8 cellular contexts compared by ENCODE assay signal in the genomic region with DNA sequence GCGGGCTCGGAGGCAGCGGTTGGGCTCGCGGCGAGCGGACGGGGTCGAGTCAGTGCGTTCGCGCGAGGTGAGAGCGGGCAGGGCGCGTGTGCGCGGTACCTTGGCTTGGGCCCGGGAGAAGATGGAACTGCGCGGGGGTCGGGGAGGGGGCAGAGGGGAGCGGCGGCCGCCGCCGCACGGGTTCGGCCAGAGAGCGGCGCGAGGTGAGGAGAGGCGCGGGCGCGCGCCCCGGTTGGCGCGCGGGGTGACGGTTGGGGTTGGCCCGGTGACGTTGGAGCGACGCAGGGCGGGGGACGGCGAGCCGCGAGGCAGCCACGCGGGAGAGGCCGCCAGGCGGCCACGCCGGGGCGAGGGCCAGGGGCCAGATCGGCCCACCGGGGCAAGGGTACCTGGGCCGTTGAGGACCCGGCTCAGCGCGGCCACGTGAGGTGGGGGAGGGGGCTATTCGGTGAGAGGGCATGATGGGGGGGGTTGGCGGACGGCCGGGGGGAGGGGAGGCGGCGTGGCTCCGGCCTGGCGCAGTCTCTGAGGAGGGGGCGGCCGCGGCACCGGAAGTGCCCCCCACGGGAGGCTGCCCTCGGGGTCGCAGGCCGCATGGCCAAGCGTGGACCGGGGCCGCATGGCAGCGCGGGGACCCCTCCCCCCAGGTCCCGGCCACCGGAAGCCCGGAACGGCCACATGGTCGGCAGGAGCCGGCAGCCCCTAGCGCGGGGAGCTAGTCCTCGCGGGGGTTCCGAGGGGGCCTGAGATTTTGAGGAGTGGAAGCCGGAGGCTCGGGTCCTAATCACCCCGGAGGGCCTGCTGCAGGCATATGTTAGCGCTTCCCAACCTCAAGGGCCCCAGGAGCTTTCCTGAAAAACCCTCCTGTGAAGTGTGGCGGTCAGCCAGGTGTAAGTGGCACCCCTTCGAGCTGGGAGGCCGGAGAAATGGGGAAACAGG. TPM values are rescaled to one million over a fixed set of nuclear protein-coding genes. Genes with fewer than 3 reads are reported as not detected.
A peak's percentile ranks its signal among the peaks of the same experiment; 100 is the strongest.
DNase-seq lines count a peak whose midpoint lies in the region; ATAC-seq and TF ChIP-seq lines count a peak whose summit lies in the region.

No MANE protein-coding gene starts in this region.

- H3K27me3 ChIP-seq in breast epithelium, result no peaks in the 10 kb centered on the region

- TF ChIP-seq CTCF in breast epithelium (IDR thresholded peaks at IDR 0.05), result peak in 1 of 3 donors; percentile 10

- ATAC-seq in HG02763 (IDR thresholded peaks at IDR 0.05; ENCODE audit: unreplicated experiment), result peak; percentile 1

- H3K9me3 ChIP-seq in breast epithelium, result no peaks in the 10 kb centered on the region

- peak; percentile 70 for DNase-seq in CD1c-positive myeloid dendritic cell (ENCODE audit: extremely low spot score)
- peak in 4 of 5 experiments; percentile 29 to 78 (median 57) for DNase-seq in T-helper 2 cell
- DNase-seq in breast epithelium (ENCODE audit: low spot score in 2 of 2), result peak in 1 of 2 donors; percentile 41
- DNase-seq in islet precursor cell, result peak; percentile 65
- peak; percentile 46 for DNase-seq in stimulated activated CD4-positive, alpha-beta T cell treated with anti-CD3 and anti-CD28 coated beads, Interleukin-12 subunit alpha, Interleukin-12 subunit beta, amount 100 ng/mL, for 4 hours
- no peak for DNase-seq in NCI-H1436 treated with DMSO at 0.1 percent for 48 hours (lab: John Stamatoyannopoulos, UW)
- DNase-seq in COR-L47 (lab: John Stamatoyannopoulos, UW), result no peak

- H3K4me1 ChIP-seq in breast epithelium, result peaks cover 5 to 19% of the 10 kb centered on the region in 2 donors

- TF ChIP-seq POLR2A in breast epithelium (IDR thresholded peaks at IDR 0.05), result no peak

- intact Hi-C loops in breast epithelium (cut with DNase I; ENCODE audit: low total_unique reads), result loop anchor here (2.0 to 5.0 kb wide), 2 partner anchors 45 to 249 kb away; a partner anchor contains a TSS

- peak overlapping the region; percentile 98 to 99 for H3K27ac ChIP-seq in breast epithelium

- H3K36me3 ChIP-seq in breast epithelium, result no peaks in the 10 kb centered on the region

- H3K4me3 ChIP-seq in breast epithelium, result peak overlapping the region; percentile 81 to 98 (median 98)

RNA-seq across cellular contexts. Expression of a gene that starts 0.5 kb away (rescaled TPM):
- total RNA-seq in breast epithelium, result 100 to 1,000 TPM; 151 to 172 (median 163) TPM

RNA-seq across cellular contexts. Expression of a gene that starts 7.2 kb away (rescaled TPM):
- 100 to 1,000 TPM in 1 of 3 donors, 10 to 100 TPM in 2; 77.3 to 109 (median 84.2) TPM for total RNA-seq in breast epithelium

RNA-seq across cellular contexts. Expression of a gene that starts 13.5 kb away (rescaled TPM):
- total RNA-seq in breast epithelium, result 1 to 10 TPM; 2.6 to 3.0 (median 2.9) TPM

RNA-seq across cellular contexts. Expression of a gene that starts 21.2 kb away (rescaled TPM):
- total RNA-seq in breast epithelium, result 10 to 100 TPM; 15.0 to 22.9 (median 17.4) TPM

RNA-seq across cellular contexts. Expression of a gene that starts 26.4 kb away (rescaled TPM):
- 10 to 100 TPM in 1 of 3 donors, 1 to 10 TPM in 2; 2.6 to 32.5 (median 3.5) TPM for total RNA-seq in breast epithelium

Comparison
In these comparisons a context has a peak if more than half of its experiments do, and no peak if none do; other contexts are left out.
1. DNase-seq: peak in CD1c-positive myeloid dendritic cell (single experiment), T-helper 2 cell (4 of 5), islet precursor cell (single experiment) and stimulated activated CD4-positive, alpha-beta T cell treated with anti-CD3 and anti-CD28 coated beads, Interleukin-12 subunit alpha, Interleukin-12 subunit beta, amount 100 ng/mL, for 4 hours (single experiment); none in NCI-H1436 treated with DMSO at 0.1 percent for 48 hours (single experiment) and COR-L47 (single experiment).